In genomic region chr14:105421723-105422615, GRCh38 we compare ENCODE assay signal across 9 cellular contexts. TPM values are rescaled to one million over a fixed set of nuclear protein-coding genes. Genes with fewer than 3 reads are reported as not detected.
DNase-seq lines count a peak whose midpoint lies in the region; ATAC-seq and TF ChIP-seq lines count a peak whose summit lies in the region.
"Had no signal": no experiment of that assay in that cellular context is flagged by ENCODE, and none has a peak within 500 bp of the region (broad histone marks: within the 10 kb centered on the region; RNA-seq: fewer than 3 reads in every experiment).

No MANE protein-coding gene starts in this region.

- H3K36me3 ChIP-seq in DND-41 (ENCODE audit: insufficient read depth, low read length) (peaks cover 61% of the 10 kb centered on the region), PC-3 (ENCODE audit: low read depth, low read length) (no peaks in the 10 kb centered on the region), psoas muscle (ENCODE audit: insufficient read depth in 1 of 2, low read depth in 1 of 2) (peaks cover 0 to 5% of the 10 kb centered on the region in 2 donors), thyroid gland (no peaks in the 10 kb centered on the region)

- no peak for TF ChIP-seq POLR2A in thyroid gland (IDR thresholded peaks at IDR 0.05)

- H3K9ac ChIP-seq in DND-41 (ENCODE audit: low read depth, low read length) (peak overlapping the region; percentile 98), PC-3 (ENCODE audit: low read length) (no peak overlapping the region; the same call in 1 of the 2 replicates)

- H3K27ac ChIP-seq in DND-41 (ENCODE audit: low read length) = peak overlapping the region; percentile 85
- no peak overlapping the region for H3K27ac ChIP-seq in PC-3 (ENCODE audit: low read length)
- H3K27ac ChIP-seq in psoas muscle = no peak overlapping the region
- peak overlapping the region in 1 of 3 donors; percentile 28 for H3K27ac ChIP-seq in thyroid gland

- H3F3A ChIP-seq in PC-3 (ENCODE audit: low read length, unreplicated experiment) = no peaks in the 10 kb centered on the region

- H3K4me2 ChIP-seq in DND-41 (ENCODE audit: insufficient read depth, low read length) (peak overlapping the region; percentile 96), PC-3 (ENCODE audit: low read length) (peak overlapping the region; percentile 98)

- H2AFZ ChIP-seq in DND-41 (ENCODE audit: low read depth, low read length) (no peak overlapping the region), PC-3 (ENCODE audit: low read length) (no peak overlapping the region)

- H4K20me1 ChIP-seq in DND-41 (ENCODE audit: insufficient read depth, low read length) = peaks cover 62% of the 10 kb centered on the region
- 0 out of 2 replicates have a peak, but pooled peaks cover 3% of the 10 kb centered on the region for H4K20me1 ChIP-seq in PC-3 (ENCODE audit: low read length)

- H3K4me1 ChIP-seq in DND-41 (ENCODE audit: insufficient read depth, low read length) = peaks cover 43% of the 10 kb centered on the region
- peaks cover 17% of the 10 kb centered on the region for H3K4me1 ChIP-seq in PC-3 (ENCODE audit: insufficient read depth, low read length)
- peaks cover 24% of the 10 kb centered on the region for H3K4me1 ChIP-seq in psoas muscle
- peaks cover 23 to 29% of the 10 kb centered on the region in 2 donors for H3K4me1 ChIP-seq in thyroid gland

- peak overlapping the region in 1 of 2 experiments; percentile 99; a peak in 3 of 4 replicates for H3K4me3 ChIP-seq in DND-41 (ENCODE audit: low read depth in 1 of 2, low read length in 2 of 2)
- H3K4me3 ChIP-seq in PC-3 (ENCODE audit: low read length) = peak overlapping the region; percentile 83
- peak overlapping the region; percentile 87 for H3K4me3 ChIP-seq in epithelial cell of proximal tubule (ENCODE audit: low read depth, low read length)
- peak overlapping the region; percentile 86 for H3K4me3 ChIP-seq in psoas muscle
- no peak overlapping the region for H3K4me3 ChIP-seq in thyroid gland (replicated peaks in 1 of 3)

- TF ChIP-seq CTCF in DND-41 (IDR thresholded peaks at IDR 0.05; ENCODE audit: borderline replicate concordance, extremely low read depth, low read length, poor library complexity, severe bottlenecking) (no peak), PC-3 (conservative IDR thresholded peaks at IDR 0.05; ENCODE audit: low read depth, low read length) (no peak), epithelial cell of proximal tubule (conservative IDR thresholded peaks at IDR 0.05; ENCODE audit: low read depth, low read length) (no peak), psoas muscle (IDR thresholded peaks at IDR 0.05) (no peak), thyroid gland (IDR thresholded peaks at IDR 0.05) (no peak)

- no peak for ATAC-seq in DND-41 (ENCODE audit: insufficient read depth, low read depth)
- no peak for ATAC-seq in PC-3
- ATAC-seq in psoas muscle = peak in 2 of 4 donors; percentile 2 to 6
- no peak for ATAC-seq in GM21381 (IDR thresholded peaks at IDR 0.05; ENCODE audit: unreplicated experiment)

- DNase-seq in DND-41 (no peak), PC-3 (no peak), epithelial cell of proximal tubule (ENCODE audit: low read depth) (no peak), psoas muscle (peak in 1 of 2 donors; percentile 51), NCI-H774 (lab: John Stamatoyannopoulos, UW) (no peak), thyroid gland (no peak), iPS-NIHi11 (ENCODE audit: low spot score) (no peak)
- DNase-seq: stimulated activated CD4-positive, alpha-beta T cell treated with anti-CD3 and anti-CD28 coated beads, Interleukin-4, amount 100 ng/mL, for 24 hours had no signal

- H3K27me3 ChIP-seq in DND-41 (ENCODE audit: insufficient read depth, low read length, poor library complexity) = no peaks in the 10 kb centered on the region
- H3K27me3 ChIP-seq in PC-3 (ENCODE audit: low read length) = no peaks in the 10 kb centered on the region
- no peaks in the 10 kb centered on the region for H3K27me3 ChIP-seq in psoas muscle (ENCODE audit: insufficient read depth in 3 of 3, low read length in 2 of 3)
- no peaks in the 10 kb centered on the region for H3K27me3 ChIP-seq in thyroid gland

- WGBS in psoas muscle, 3 donors = 66 to 77% (median 69%) methylated on average over 32 of the region's 32 CpGs
- 68 to 88% methylated on average over 11 to 27 of the region's 32 CpGs for WGBS in thyroid gland, 2 donors

- intact Hi-C loops in PC-3 (cut with micrococcal nuclease) (no loop called here), psoas muscle (cut with DNase I) (no loop called here), thyroid gland (cut with DNase I) (no loop called here)

- H3K79me2 ChIP-seq in DND-41 (ENCODE audit: insufficient read depth, low read length) (peaks cover 82% of the 10 kb centered on the region), PC-3 (ENCODE audit: low read length) (peaks cover 73% of the 10 kb centered on the region)

- H3K9me2 ChIP-seq in PC-3 (replicated peaks; ENCODE audit: low read length) = no peaks in the 10 kb centered on the region

- POLR2A ChIA-PET in PC-3 (lab: Charles Lee; ENCODE audit: unreplicated experiment) = interaction anchor here (0.9 kb wide), 1 partner anchor 59 kb away, joined by 3 read pairs; no protein-coding TSS in a partner anchor

- no peaks in the 10 kb centered on the region for H3K9me3 ChIP-seq in DND-41 (ENCODE audit: insufficient read depth, low read length, severe bottlenecking)
- H3K9me3 ChIP-seq in PC-3 (ENCODE audit: low read length) = no peaks in the 10 kb centered on the region
- no peaks in the 10 kb centered on the region for H3K9me3 ChIP-seq in psoas muscle
- H3K9me3 ChIP-seq in thyroid gland = no peaks in the 10 kb centered on the region

- BruUV-seq in PC-3 (replicated peaks; lab: Mats Ljungman, UMichigan) = no TSS peak

- CTCF ChIA-PET in PC-3 (lab: Charles Lee) = no interaction called here

RNA-seq across cellular contexts. Expression of gene MTA1, which starts 2.3 kb away (rescaled TPM):
- total RNA-seq in PC-3 (2014; rRNA removed) (82.3 and 102 TPM in 2 replicates), epithelial cell of proximal tubule (56.1 and 64.1 TPM in 2 replicates), psoas muscle (10 to 100 TPM; 41.1 to 48.6 (median 45.1) TPM), thyroid gland (100 to 1,000 TPM in 2 of 4 donors, 10 to 100 TPM in 2; 66.2 to 111 (median 90.0) TPM)
- 10 to 100 TPM; 22.6 to 32.8 (median 25.5) TPM for polyA plus RNA-seq in psoas muscle

RNA-seq across cellular contexts. Expression of gene TEX22, which starts 23.6 kb away (rescaled TPM):
- total RNA-seq in PC-3 (2014; rRNA removed) (0.29 and 0.40 TPM in 2 replicates), epithelial cell of proximal tubule (0.29 TPM in 1 of 2 replicates, not detected in the other), psoas muscle (under 1 TPM in 3 of 4 donors, not detected in 1; 0.34 to 0.75 (median 0.39) TPM), thyroid gland (under 1 TPM in 3 of 4 donors, not detected in 1; 0.22 to 0.81 (median 0.33) TPM)
- polyA plus RNA-seq in psoas muscle = under 1 TPM in 2 of 3 donors, not detected in 1; 0.10 to 0.13 TPM

RNA-seq across cellular contexts. Expression of gene CRIP2, which starts 52.7 kb away (rescaled TPM):
- total RNA-seq in PC-3 (2014; rRNA removed) (100 and 109 TPM in 2 replicates), epithelial cell of proximal tubule (101 and 121 TPM in 2 replicates), psoas muscle (10 to 100 TPM; 23.1 to 46.5 (median 30.2) TPM), thyroid gland (100 to 1,000 TPM; 101 to 160 (median 136) TPM)
- 10 to 100 TPM; 28.5 to 71.8 (median 47.3) TPM for polyA plus RNA-seq in psoas muscle

Comparison
In these comparisons a context has a peak if more than half of its experiments do, and no peak if none do; other contexts are left out.
1. H3K4me3 ChIP-seq: peak in PC-3 (single experiment), epithelial cell of proximal tubule (single experiment) and psoas muscle (single experiment); none in thyroid gland (0 of 3).